Comparison of ENCODE assay signal across 1 cellular context in the genomic region with DNA sequence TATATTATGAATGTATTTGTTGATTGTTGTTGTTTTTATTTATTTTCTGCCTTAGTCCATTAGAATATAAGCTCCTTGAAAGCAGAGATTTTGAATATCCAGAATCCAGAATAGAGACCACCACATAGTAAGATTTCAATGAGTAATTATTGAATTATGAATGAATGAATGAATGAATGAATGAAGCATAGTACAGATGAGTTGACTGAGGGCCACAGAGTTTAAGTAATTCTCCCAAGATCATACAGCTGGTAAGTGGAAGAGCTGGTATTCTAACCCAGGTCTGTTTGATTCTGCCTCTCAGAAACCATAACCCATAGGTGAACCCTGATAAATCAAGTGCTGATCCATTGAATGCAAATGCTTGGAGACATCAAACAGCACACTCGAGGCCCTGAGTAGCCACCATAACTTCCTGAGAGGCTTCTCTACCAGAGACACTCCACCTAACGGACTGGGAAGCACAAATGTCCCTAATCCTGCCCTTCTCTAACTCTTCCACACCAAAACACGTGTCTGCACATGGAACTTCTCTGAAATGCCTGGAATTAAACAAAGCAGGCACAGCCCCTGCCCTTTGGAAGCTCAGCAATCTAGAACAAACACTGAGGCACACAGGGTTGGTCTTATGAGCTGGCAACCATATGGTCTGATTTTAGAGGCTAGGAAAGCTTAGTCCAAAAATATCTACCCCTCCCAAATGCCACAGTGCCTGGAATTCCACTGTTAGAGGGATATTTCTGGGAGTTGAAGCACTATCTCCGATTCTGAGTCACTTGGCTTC.
TF ChIP-seq lines count a peak whose summit lies in the region.

No MANE protein-coding gene starts in this region.

TF ChIP-seq in HepG2, 621 proteins besides CTCF, POLR2A, EP300 and RAD21 (continued from another document and continues in another):
- TF ChIP-seq ELF4 (CRISPR knock-in tag; IDR thresholded peaks at IDR 0.05; ENCODE audit: borderline replicate concordance) (no peak), TEAD3 (CRISPR knock-in tag; optimal IDR thresholded peaks at IDR 0.05; ENCODE audit: borderline replicate concordance) (peak; percentile 95), ZNF772 (CRISPR knock-in tag; IDR thresholded peaks at IDR 0.05) (peak; percentile 30; the same call in 1 of the 2 replicates), MAFK (conservative IDR thresholded peaks at IDR 0.05 in 1 of 2, IDR thresholded peaks at IDR 0.05 in 1 of 2; ENCODE audit: low read length in 2 of 2) (no peak), MTF2 (CRISPR knock-in tag; IDR thresholded peaks at IDR 0.05; ENCODE audit: borderline replicate concordance) (no peak), NFKBIZ (CRISPR knock-in tag; IDR thresholded peaks at IDR 0.05) (0 out of 2 replicates have a peak, but pooled peaks have one; percentile 37), ZNF264 (CRISPR knock-in tag; IDR thresholded peaks at IDR 0.05) (0 out of 2 replicates have a peak, but pooled peaks have one; percentile 29), ZNF12 (CRISPR knock-in tag; IDR thresholded peaks at IDR 0.05) (no peak), ZNF674 (CRISPR knock-in tag; IDR thresholded peaks at IDR 0.05; ENCODE audit: low read depth) (no peak), ZNF496 (CRISPR knock-in tag; IDR thresholded peaks at IDR 0.05; ENCODE audit: insufficient replicate concordance) (no peak), RFX1 (IDR thresholded peaks at IDR 0.05) (no peak), SRSF4 (IDR thresholded peaks at IDR 0.05; ENCODE audit: low read depth, low read length, poor library complexity, severe bottlenecking) (no peak), NFRKB (IDR thresholded peaks at IDR 0.05) (no peak), ERF (CRISPR knock-in tag; IDR thresholded peaks at IDR 0.05) (peak; percentile 43; the same call in 1 of the 2 replicates), ZNF30 (CRISPR knock-in tag; IDR thresholded peaks at IDR 0.05) (no peak), ZFP82 (CRISPR knock-in tag; IDR thresholded peaks at IDR 0.05; ENCODE audit: borderline replicate concordance) (no peak), ZNF644 (CRISPR knock-in tag; IDR thresholded peaks at IDR 0.05; ENCODE audit: low read depth) (peak; percentile 84), ZMAT3 (CRISPR knock-in tag; conservative IDR thresholded peaks at IDR 0.05) (no peak), ARID2 (CRISPR knock-in tag; IDR thresholded peaks at IDR 0.05; ENCODE audit: borderline replicate concordance) (no peak), ZNF598 (CRISPR knock-in tag; IDR thresholded peaks at IDR 0.05; ENCODE audit: borderline replicate concordance) (no peak), FOXJ3 (CRISPR knock-in tag; IDR thresholded peaks at IDR 0.05; ENCODE audit: borderline replicate concordance) (peak; percentile 36; the same call in 1 of the 2 replicates), KLF16 (CRISPR knock-in tag; IDR thresholded peaks at IDR 0.05) (no peak), RELA (CRISPR knock-in tag; IDR thresholded peaks at IDR 0.05) (no peak), FOSL2 (CRISPR knock-in tag; IDR thresholded peaks at IDR 0.05) (peak; percentile 63), ZNF562 (CRISPR knock-in tag; IDR thresholded peaks at IDR 0.05; ENCODE audit: borderline replicate concordance) (no peak), MBD4 (IDR thresholded peaks at IDR 0.05; ENCODE audit: borderline replicate concordance, low read length) (no peak), GFI1 (CRISPR knock-in tag; IDR thresholded peaks at IDR 0.05; ENCODE audit: borderline replicate concordance) (no peak)
- TF ChIP-seq, protein P1, sequence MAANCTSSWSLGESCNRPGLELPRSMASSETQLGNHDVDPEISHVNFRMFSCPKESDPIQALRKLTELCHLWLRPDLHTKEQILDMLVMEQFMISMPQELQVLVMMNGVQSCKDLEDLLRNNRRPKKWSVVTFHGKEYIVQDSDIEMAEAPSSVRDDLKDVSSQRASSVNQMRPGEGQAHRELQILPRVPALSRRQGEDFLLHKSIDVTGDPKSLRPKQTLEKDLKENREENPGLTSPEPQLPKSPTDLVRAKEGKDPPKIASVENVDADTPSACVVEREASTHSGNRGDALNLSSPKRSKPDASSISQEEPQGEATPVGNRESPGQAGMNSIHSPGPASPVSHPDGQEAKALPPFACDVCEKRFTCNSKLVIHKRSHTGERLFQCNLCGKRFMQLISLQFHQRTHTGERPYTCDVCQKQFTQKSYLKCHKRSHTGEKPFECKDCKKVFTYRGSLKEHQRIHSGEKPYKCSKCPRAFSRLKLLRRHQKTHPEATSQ (CRISPR knock-in tag; IDR thresholded peaks at IDR 0.05; ENCODE audit: borderline replicate concordance): no peak
- TF ChIP-seq, protein P2, sequence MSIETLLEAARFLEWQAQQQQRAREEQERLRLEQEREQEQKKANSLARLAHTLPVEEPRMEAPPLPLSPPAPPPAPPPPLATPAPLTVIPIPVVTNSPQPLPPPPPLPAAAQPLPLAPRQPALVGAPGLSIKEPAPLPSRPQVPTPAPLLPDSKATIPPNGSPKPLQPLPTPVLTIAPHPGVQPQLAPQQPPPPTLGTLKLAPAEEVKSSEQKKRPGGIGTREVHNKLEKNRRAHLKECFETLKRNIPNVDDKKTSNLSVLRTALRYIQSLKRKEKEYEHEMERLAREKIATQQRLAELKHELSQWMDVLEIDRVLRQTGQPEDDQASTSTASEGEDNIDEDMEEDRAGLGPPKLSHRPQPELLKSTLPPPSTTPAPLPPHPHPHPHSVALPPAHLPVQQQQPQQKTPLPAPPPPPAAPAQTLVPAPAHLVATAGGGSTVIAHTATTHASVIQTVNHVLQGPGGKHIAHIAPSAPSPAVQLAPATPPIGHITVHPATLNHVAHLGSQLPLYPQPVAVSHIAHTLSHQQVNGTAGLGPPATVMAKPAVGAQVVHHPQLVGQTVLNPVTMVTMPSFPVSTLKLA (IDR thresholded peaks at IDR 0.05): peak; percentile 56
- TF ChIP-seq, protein P3, sequence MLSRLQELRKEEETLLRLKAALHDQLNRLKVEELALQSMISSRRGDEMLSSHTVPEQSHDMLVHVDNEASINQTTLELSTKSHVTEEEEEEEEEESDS (CRISPR knock-in tag; IDR thresholded peaks at IDR 0.05; ENCODE audit: borderline replicate concordance): no peak
- TF ChIP-seq, protein P4, sequence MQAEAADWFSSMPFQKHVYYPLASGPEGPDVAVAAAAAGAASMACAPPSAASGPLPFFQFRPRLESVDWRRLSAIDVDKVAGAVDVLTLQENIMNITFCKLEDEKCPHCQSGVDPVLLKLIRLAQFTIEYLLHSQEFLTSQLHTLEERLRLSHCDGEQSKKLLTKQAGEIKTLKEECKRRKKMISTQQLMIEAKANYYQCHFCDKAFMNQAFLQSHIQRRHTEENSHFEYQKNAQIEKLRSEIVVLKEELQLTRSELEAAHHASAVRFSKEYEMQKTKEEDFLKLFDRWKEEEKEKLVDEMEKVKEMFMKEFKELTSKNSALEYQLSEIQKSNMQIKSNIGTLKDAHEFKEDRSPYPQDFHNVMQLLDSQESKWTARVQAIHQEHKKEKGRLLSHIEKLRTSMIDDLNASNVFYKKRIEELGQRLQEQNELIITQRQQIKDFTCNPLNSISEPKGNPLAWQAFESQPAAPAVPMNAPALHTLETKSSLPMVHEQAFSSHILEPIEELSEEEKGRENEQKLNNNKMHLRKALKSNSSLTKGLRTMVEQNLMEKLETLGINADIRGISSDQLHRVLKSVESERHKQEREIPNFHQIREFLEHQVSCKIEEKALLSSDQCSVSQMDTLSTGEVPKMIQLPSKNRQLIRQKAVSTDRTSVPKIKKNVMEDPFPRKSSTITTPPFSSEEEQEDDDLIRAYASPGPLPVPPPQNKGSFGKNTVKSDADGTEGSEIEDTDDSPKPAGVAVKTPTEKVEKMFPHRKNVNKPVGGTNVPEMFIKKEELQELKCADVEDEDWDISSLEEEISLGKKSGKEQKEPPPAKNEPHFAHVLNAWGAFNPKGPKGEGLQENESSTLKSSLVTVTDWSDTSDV (CRISPR knock-in tag; IDR thresholded peaks at IDR 0.05): no peak
- TF ChIP-seq, protein P5, sequence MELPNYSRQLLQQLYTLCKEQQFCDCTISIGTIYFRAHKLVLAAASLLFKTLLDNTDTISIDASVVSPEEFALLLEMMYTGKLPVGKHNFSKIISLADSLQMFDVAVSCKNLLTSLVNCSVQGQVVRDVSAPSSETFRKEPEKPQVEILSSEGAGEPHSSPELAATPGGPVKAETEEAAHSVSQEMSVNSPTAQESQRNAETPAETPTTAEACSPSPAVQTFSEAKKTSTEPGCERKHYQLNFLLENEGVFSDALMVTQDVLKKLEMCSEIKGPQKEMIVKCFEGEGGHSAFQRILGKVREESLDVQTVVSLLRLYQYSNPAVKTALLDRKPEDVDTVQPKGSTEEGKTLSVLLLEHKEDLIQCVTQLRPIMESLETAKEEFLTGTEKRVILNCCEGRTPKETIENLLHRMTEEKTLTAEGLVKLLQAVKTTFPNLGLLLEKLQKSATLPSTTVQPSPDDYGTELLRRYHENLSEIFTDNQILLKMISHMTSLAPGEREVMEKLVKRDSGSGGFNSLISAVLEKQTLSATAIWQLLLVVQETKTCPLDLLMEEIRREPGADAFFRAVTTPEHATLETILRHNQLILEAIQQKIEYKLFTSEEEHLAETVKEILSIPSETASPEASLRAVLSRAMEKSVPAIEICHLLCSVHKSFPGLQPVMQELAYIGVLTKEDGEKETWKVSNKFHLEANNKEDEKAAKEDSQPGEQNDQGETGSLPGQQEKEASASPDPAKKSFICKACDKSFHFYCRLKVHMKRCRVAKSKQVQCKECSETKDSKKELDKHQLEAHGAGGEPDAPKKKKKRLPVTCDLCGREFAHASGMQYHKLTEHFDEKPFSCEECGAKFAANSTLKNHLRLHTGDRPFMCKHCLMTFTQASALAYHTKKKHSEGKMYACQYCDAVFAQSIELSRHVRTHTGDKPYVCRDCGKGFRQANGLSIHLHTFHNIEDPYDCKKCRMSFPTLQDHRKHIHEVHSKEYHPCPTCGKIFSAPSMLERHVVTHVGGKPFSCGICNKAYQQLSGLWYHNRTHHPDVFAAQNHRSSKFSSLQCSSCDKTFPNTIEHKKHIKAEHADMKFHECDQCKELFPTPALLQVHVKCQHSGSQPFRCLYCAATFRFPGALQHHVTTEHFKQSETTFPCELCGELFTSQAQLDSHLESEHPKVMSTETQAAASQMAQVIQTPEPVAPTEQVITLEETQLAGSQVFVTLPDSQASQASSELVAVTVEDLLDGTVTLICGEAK (IDR thresholded peaks at IDR 0.05): no peak
- TF ChIP-seq, protein P5 (CRISPR knock-in tag; IDR thresholded peaks at IDR 0.05): no peak
- TF ChIP-seq, protein P6, sequence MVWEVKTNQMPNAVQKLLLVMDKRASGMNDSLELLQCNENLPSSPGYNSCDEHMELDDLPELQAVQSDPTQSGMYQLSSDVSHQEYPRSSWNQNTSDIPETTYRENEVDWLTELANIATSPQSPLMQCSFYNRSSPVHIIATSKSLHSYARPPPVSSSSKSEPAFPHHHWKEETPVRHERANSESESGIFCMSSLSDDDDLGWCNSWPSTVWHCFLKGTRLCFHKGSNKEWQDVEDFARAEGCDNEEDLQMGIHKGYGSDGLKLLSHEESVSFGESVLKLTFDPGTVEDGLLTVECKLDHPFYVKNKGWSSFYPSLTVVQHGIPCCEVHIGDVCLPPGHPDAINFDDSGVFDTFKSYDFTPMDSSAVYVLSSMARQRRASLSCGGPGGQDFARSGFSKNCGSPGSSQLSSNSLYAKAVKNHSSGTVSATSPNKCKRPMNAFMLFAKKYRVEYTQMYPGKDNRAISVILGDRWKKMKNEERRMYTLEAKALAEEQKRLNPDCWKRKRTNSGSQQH (CRISPR knock-in tag; IDR thresholded peaks at IDR 0.05; ENCODE audit: low read depth): no peak
- TF ChIP-seq, protein P7, sequence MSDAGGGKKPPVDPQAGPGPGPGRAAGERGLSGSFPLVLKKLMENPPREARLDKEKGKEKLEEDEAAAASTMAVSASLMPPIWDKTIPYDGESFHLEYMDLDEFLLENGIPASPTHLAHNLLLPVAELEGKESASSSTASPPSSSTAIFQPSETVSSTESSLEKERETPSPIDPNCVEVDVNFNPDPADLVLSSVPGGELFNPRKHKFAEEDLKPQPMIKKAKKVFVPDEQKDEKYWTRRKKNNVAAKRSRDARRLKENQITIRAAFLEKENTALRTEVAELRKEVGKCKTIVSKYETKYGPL (CRISPR knock-in tag; IDR thresholded peaks at IDR 0.05): no peak
- TF ChIP-seq, protein P8, sequence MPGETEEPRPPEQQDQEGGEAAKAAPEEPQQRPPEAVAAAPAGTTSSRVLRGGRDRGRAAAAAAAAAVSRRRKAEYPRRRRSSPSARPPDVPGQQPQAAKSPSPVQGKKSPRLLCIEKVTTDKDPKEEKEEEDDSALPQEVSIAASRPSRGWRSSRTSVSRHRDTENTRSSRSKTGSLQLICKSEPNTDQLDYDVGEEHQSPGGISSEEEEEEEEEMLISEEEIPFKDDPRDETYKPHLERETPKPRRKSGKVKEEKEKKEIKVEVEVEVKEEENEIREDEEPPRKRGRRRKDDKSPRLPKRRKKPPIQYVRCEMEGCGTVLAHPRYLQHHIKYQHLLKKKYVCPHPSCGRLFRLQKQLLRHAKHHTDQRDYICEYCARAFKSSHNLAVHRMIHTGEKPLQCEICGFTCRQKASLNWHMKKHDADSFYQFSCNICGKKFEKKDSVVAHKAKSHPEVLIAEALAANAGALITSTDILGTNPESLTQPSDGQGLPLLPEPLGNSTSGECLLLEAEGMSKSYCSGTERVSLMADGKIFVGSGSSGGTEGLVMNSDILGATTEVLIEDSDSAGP (CRISPR knock-in tag; IDR thresholded peaks at IDR 0.05; ENCODE audit: borderline replicate concordance): no peak
- TF ChIP-seq, protein P9, sequence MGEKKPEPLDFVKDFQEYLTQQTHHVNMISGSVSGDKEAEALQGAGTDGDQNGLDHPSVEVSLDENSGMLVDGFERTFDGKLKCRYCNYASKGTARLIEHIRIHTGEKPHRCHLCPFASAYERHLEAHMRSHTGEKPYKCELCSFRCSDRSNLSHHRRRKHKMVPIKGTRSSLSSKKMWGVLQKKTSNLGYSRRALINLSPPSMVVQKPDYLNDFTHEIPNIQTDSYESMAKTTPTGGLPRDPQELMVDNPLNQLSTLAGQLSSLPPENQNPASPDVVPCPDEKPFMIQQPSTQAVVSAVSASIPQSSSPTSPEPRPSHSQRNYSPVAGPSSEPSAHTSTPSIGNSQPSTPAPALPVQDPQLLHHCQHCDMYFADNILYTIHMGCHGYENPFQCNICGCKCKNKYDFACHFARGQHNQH (CRISPR knock-in tag; IDR thresholded peaks at IDR 0.05): peak; percentile 59; the same call in 1 of the 2 replicates
